16 cellular contexts compared by ENCODE assay signal in genomic region chr11:74566386-74566960, GRCh38.
"Had no signal": no experiment of that assay in that cellular context is flagged by ENCODE, and none has a peak within 500 bp of the region (broad histone marks: within the 10 kb centered on the region; RNA-seq: fewer than 3 reads in every experiment).

No MANE protein-coding gene starts in this region.

- H3K27ac ChIP-seq: ascending aorta, foreskin keratinocyte, tibial nerve, vagina had no signal

- H3K9me3 ChIP-seq: vagina had no signal

- H3K36me3 ChIP-seq: ascending aorta, tibial nerve, vagina had no signal

- ATAC-seq: activated CD4-positive, CD25-positive, alpha-beta regulatory T cell treated with anti-CD3 and anti-CD28 coated beads, Interleukin-2, amount 50 U/mL, for 24 hours; effector memory CD8-positive, alpha-beta T cell; foreskin keratinocyte; left ventricle myocardium superior; stimulated activated naive B cell treated with anti-CD40 and anti-IgM and Interleukin-4, amounts not matched to agents 10 μg/mL and 1 μg/mL and 100 μg/mL, for 72 hours; T-cell had no signal

- H3K4me3 ChIP-seq: ascending aorta, tibial nerve, vagina had no signal

- H3K4me1 ChIP-seq: ascending aorta, foreskin keratinocyte, tibial nerve, vagina had no signal

- H3K27me3 ChIP-seq: ascending aorta, tibial nerve, vagina had no signal

- FAIRE-seq: bronchial epithelial cell had no signal

- DNase-seq: activated naive CD4-positive, alpha-beta T cell; effector memory CD8-positive, alpha-beta T cell; foreskin keratinocyte; head of caudate nucleus; left ventricle myocardium superior; mesendoderm; stimulated activated CD4-positive, alpha-beta T cell treated with anti-CD3 and anti-CD28 coated beads, Interleukin-15, amount 100 ng/mL, for 24 hours; stimulated activated CD4-positive, alpha-beta T cell treated with anti-CD3 and anti-CD28 coated beads, Interleukin-4, amount 100 ng/mL, for 1 hour; stimulated activated naive B cell treated with anti-CD40 and anti-IgM and Interleukin-4, amounts not matched to agents 10 μg/mL and 1 μg/mL and 100 μg/mL, for 72 hours; T-cell; T1000 had no signal
